Comparison of ENCODE assay signal across 1 cellular context in the genomic region with DNA sequence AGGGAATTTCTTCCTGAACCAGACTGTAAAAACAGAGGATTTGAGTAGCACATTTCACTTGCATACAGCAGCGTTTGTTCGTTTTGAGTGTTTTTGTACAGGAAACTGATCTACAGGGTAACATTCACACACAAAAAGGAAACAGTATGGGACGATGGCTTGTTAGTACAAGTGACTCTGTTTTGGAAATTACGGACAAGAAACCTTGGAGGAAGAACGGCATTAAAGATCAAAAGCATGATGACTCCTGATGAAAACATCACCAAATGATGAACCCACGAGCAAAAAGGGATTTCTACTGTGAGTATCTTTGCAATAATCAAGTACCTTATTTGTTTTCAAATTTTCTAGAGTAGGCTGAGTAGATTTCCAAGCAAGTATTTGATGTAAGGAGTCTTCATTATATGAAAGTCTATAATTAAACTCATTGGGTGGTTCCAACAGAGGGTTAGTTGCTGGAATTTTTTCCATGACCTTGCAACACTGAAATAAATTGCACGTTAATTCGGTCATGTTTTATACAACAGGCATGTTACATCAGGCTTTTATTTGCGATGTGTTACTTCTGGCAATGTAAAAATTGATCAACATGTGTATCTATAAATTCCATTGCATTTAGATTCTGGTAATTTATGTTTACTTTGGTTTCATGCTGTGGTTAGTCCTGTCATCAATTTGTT.
TF ChIP-seq lines count a peak whose summit lies in the region.

No MANE protein-coding gene starts in this region.

TF ChIP-seq in H1, 55 proteins besides CTCF, POLR2A, EP300 and RAD21 (continued from another document):
- TF ChIP-seq CBX5 (IDR thresholded peaks at IDR 0.05; ENCODE audit: low read depth, low read length) (no peak), SAP30 (IDR thresholded peaks at IDR 0.05; ENCODE audit: insufficient read depth, insufficient replicate concordance, low read length) (no peak), TCF12 (IDR thresholded peaks at IDR 0.05; ENCODE audit: low read depth, low read length) (no peak), BRCA1 (IDR thresholded peaks at IDR 0.05; ENCODE audit: low read depth, low read length) (no peak), EZH2 (IDR thresholded peaks at IDR 0.05; ENCODE audit: low read depth, low read length, severe bottlenecking) (no peak), TBP (IDR thresholded peaks at IDR 0.05; ENCODE audit: low read depth, low read length) (no peak), HDAC6 (IDR thresholded peaks at IDR 0.05; ENCODE audit: low read depth, low read length) (no peak), SRF (IDR thresholded peaks at IDR 0.05; ENCODE audit: low read depth, low read length) (no peak), NANOG (IDR thresholded peaks at IDR 0.05; ENCODE audit: insufficient read depth, low read depth, low read length, poor library complexity, severe bottlenecking) (no peak), SP1 (IDR thresholded peaks at IDR 0.05; ENCODE audit: low read depth, low read length) (no peak)
